ENCODE assay signal across 1 cellular context in the genomic region with DNA sequence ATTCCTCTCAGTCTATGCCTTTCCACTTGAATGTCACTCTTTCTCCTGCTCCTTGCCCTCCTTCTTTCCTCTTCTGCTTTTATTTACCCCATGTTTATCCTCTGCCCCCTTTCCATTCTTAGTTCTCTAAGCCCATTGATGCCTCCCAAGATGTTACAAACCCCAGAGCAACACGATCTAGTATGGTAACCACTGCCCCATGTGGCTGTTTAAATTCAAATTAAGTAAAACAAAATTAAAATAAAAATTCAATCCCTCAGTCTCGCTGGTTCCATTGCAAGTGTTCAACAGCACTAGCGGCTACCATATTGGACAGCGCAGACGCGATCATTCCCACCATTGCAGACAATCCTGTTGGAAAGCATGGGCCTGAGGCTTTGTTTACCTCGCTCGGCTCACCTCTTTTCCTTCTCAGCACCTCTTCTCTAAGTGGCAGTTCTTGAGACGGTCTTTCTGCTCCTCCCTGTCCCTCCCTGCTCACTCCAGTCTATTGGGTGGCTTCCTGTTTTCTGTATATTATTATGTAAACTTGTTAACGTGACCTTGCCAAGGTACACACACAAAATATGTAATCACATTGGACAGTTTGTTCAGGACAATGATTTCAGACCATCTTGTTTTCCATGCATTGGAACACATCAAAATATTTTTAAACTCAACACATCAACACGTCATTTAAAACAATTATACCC.
TF ChIP-seq lines count a peak whose summit lies in the region.

No MANE protein-coding gene starts in this region.

TF ChIP-seq in endothelial cell of umbilical vein, 7 proteins besides CTCF, POLR2A, EP300 and RAD21:
- TF ChIP-seq FOS (IDR thresholded peaks at IDR 0.05; ENCODE audit: borderline replicate concordance, insufficient read depth, low read length) (no peak), POLR2AphosphoS5 (IDR thresholded peaks at IDR 0.05; ENCODE audit: insufficient read depth, low read depth, low read length) (no peak), MYC (IDR thresholded peaks at IDR 0.05; ENCODE audit: low read depth, low read length) (no peak), GATA2 (IDR thresholded peaks at IDR 0.05; ENCODE audit: insufficient read depth, insufficient read length, low read depth, low read length) (no peak), EZH2 (IDR thresholded peaks at IDR 0.05; ENCODE audit: borderline replicate concordance, low read depth, low read length, severe bottlenecking) (no peak), JUN (IDR thresholded peaks at IDR 0.05; ENCODE audit: borderline replicate concordance, insufficient read depth, insufficient read length, low read depth) (no peak)
- TF ChIP-seq, protein P1, sequence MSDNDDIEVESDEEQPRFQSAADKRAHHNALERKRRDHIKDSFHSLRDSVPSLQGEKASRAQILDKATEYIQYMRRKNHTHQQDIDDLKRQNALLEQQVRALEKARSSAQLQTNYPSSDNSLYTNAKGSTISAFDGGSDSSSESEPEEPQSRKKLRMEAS (IDR thresholded peaks at IDR 0.05; ENCODE audit: insufficient read depth, insufficient read length) = no peak
TF ChIP-seq in endothelial cell of umbilical vein: peak in this region for 0.
